ENCODE assay signal across 38 cellular contexts in genomic region chr9:95939472-95939871, GRCh38.
"Had no signal": no experiment of that assay in that cellular context is flagged by ENCODE, and none has a peak within 500 bp of the region (broad histone marks: within the 10 kb centered on the region; RNA-seq: fewer than 3 reads in every experiment).

No MANE protein-coding gene starts in this region.

- H3K4me1 ChIP-seq: adrenal gland, breast epithelium, heart right ventricle had no signal

- H3K27me3 ChIP-seq: adrenal gland, breast epithelium, cardiac muscle cell, gastrocnemius medialis, heart right ventricle had no signal

- H3K27me3 Mint-ChIP-seq: activated CD4-positive, alpha-beta memory T cell treated with anti-CD3 and anti-CD28 coated beads for 36 hours; activated CD4-positive, alpha-beta T cell treated with anti-CD3 and anti-CD28 coated beads for 36 hours; activated CD4-positive, alpha-beta T cell treated with anti-CD3 and anti-CD28 coated beads, Interleukin-2, amount 10 ng/mL, durations not matched to agents 24 days and 14 days; activated CD8-positive, alpha-beta memory T cell treated with anti-CD3 and anti-CD28 coated beads, Interleukin-2, amount 10 ng/mL, durations not matched to agents 7 days and 5 days; activated naive CD4-positive, alpha-beta T cell treated with anti-CD3 and anti-CD28 coated beads, Interleukin-2, amount 50 U/mL, for 24 hours; activated naive CD8-positive, alpha-beta T cell treated with anti-CD3 and anti-CD28 coated beads for 36 hours; activated naive CD8-positive, alpha-beta T cell treated with anti-CD3 and anti-CD28 coated beads, Interleukin-2, amount 50 U/mL, for 24 hours; brain; dendritic cell treated with granulocyte-macrophage colony-stimulating factor and Interleukin-4, amounts not matched to agents 40 ng/mL and 50 ng/mL, for 4 days; effector memory CD8-positive, alpha-beta T cell; T-helper 17 cell had no signal

- H3K4me3 Mint-ChIP-seq: activated CD4-positive, alpha-beta memory T cell treated with anti-CD3 and anti-CD28 coated beads for 36 hours; activated CD4-positive, alpha-beta T cell treated with anti-CD3 and anti-CD28 coated beads for 36 hours; activated CD4-positive, alpha-beta T cell treated with anti-CD3 and anti-CD28 coated beads, Interleukin-2, amount 10 ng/mL, durations not matched to agents 24 days and 14 days; activated CD8-positive, alpha-beta memory T cell treated with anti-CD3 and anti-CD28 coated beads, Interleukin-2, amount 10 ng/mL, durations not matched to agents 7 days and 5 days; activated CD8-positive, alpha-beta T cell treated with anti-CD3 and anti-CD28 coated beads, Interleukin-2, amount 10 ng/mL, durations not matched to agents 7 days and 5 days; activated naive CD4-positive, alpha-beta T cell treated with anti-CD3 and anti-CD28 coated beads for 36 hours; activated naive CD4-positive, alpha-beta T cell treated with anti-CD3 and anti-CD28 coated beads, Interleukin-2, amount 50 U/mL, for 24 hours; activated naive CD8-positive, alpha-beta T cell treated with anti-CD3 and anti-CD28 coated beads for 36 hours; activated naive CD8-positive, alpha-beta T cell treated with anti-CD3 and anti-CD28 coated beads, Interleukin-2, amount 50 U/mL, for 24 hours; activated T-helper 1 cell treated with anti-CD3 and anti-CD28 coated beads, Interleukin-12 subunit alpha, Interleukin-12 subunit beta, Interleukin-2, Interleukin-4 antibody, amounts not matched to agents 30 ng/mL and 10 ng/mL and 1 ng/mL, durations not matched to agents 14 hours and 24 hours and 36 hours; brain; dendritic cell treated with granulocyte-macrophage colony-stimulating factor and Interleukin-4, amounts not matched to agents 40 ng/mL and 50 ng/mL, for 4 days; effector memory CD8-positive, alpha-beta T cell; T-helper 17 cell; T-helper 2 cell treated with Interferon-gamma antibody and Interleukin-4, amounts not matched to agents 5 μg/mL and 100 μg/mL, for 36 hours had no signal

- H3K27ac ChIP-seq: adrenal gland, breast epithelium, cardiac muscle cell, coronary artery, gastrocnemius medialis, heart right ventricle, WERI-Rb-1 had no signal

- H3K36me3 ChIP-seq: breast epithelium had no signal

- H3K4me1 Mint-ChIP-seq: activated CD4-positive, alpha-beta T cell treated with anti-CD3 and anti-CD28 coated beads for 36 hours; activated CD4-positive, alpha-beta T cell treated with anti-CD3 and anti-CD28 coated beads, Interleukin-2, amount 10 ng/mL, durations not matched to agents 24 days and 14 days; activated CD8-positive, alpha-beta memory T cell treated with anti-CD3 and anti-CD28 coated beads, Interleukin-2, amount 10 ng/mL, durations not matched to agents 7 days and 5 days; activated naive CD4-positive, alpha-beta T cell treated with anti-CD3 and anti-CD28 coated beads, Interleukin-2, amount 50 U/mL, for 24 hours; activated naive CD8-positive, alpha-beta T cell treated with anti-CD3 and anti-CD28 coated beads for 36 hours; activated naive CD8-positive, alpha-beta T cell treated with anti-CD3 and anti-CD28 coated beads, Interleukin-2, amount 50 U/mL, for 24 hours had no signal

- ATAC-seq: activated CD4-positive, alpha-beta T cell treated with anti-CD3 and anti-CD28 coated beads for 36 hours; activated CD8-positive, alpha-beta memory T cell treated with anti-CD3 and anti-CD28 coated beads, Interleukin-2, amount 10 ng/mL, durations not matched to agents 7 days and 5 days; activated CD8-positive, alpha-beta T cell treated with anti-CD3 and anti-CD28 coated beads, Interleukin-2, amount 10 ng/mL, durations not matched to agents 7 days and 5 days; activated naive CD8-positive, alpha-beta T cell treated with anti-CD3 and anti-CD28 coated beads, Interleukin-2, amount 50 U/mL, for 24 hours; effector memory CD8-positive, alpha-beta T cell; esophagus mucosa; gastrocnemius medialis; heart right ventricle; T-helper 17 cell had no signal

- DNase-seq: activated CD4-positive, alpha-beta memory T cell treated with anti-CD3 and anti-CD28 coated beads for 36 hours; activated CD4-positive, alpha-beta T cell treated with anti-CD3 and anti-CD28 coated beads for 36 hours; activated CD4-positive, alpha-beta T cell treated with anti-CD3 and anti-CD28 coated beads, Interleukin-2, amount 10 ng/mL, durations not matched to agents 24 days and 14 days; activated CD4-positive, CD25-positive, alpha-beta regulatory T cell; activated CD4-positive, CD25-positive, alpha-beta regulatory T cell treated with anti-CD3 and anti-CD28 coated beads, Interleukin-2, amount 50 U/mL, for 72 hours; activated CD8-positive, alpha-beta memory T cell treated with anti-CD3 and anti-CD28 coated beads, Interleukin-2, amount 10 ng/mL, durations not matched to agents 7 days and 5 days; activated CD8-positive, alpha-beta memory T cell treated with anti-CD3 and anti-CD28 coated beads, Interleukin-2, amount 50 U/mL, for 4 hours; activated CD8-positive, alpha-beta T cell treated with anti-CD3 and anti-CD28 coated beads, Interleukin-2, amount 10 ng/mL, durations not matched to agents 7 days and 5 days; activated effector memory CD4-positive, alpha-beta T cell treated with anti-CD3 and anti-CD28 coated beads, Interleukin-2, amount 50 U/mL, for 16 hours; activated naive CD4-positive, alpha-beta T cell treated with anti-CD3 and anti-CD28 coated beads for 36 hours; activated naive CD8-positive, alpha-beta T cell treated with anti-CD3 and anti-CD28 coated beads for 36 hours; activated naive CD8-positive, alpha-beta T cell treated with anti-CD3 and anti-CD28 coated beads, Interleukin-2, amount 50 U/mL, for 24 hours; activated T-cell treated with anti-CD3 and anti-CD28 coated beads, Interleukin-2, amount 50 U/mL, for 1 hour; activated T-cell treated with anti-CD3 and anti-CD28 coated beads, Interleukin-2, amount 50 U/mL, for 48 hours; adrenal gland; amygdala; aorta; central memory CD4-positive, alpha-beta T cell; cerebellar nuclear complex; effector CD4-positive, alpha-beta T cell; effector memory CD8-positive, alpha-beta T cell; foreskin fibroblast; gastrocnemius medialis; heart right ventricle; T-helper 1 cell; T-helper 17 cell; T1000; WERI-Rb-1 had no signal

- H3K4me3 ChIP-seq: adrenal gland, breast epithelium, cardiac muscle cell, coronary artery, gastrocnemius medialis, heart right ventricle had no signal

- H3K27ac Mint-ChIP-seq: activated CD4-positive, alpha-beta memory T cell treated with anti-CD3 and anti-CD28 coated beads for 36 hours; activated CD4-positive, alpha-beta T cell treated with anti-CD3 and anti-CD28 coated beads for 36 hours; activated CD4-positive, alpha-beta T cell treated with anti-CD3 and anti-CD28 coated beads, Interleukin-2, amount 10 ng/mL, durations not matched to agents 24 days and 14 days; activated CD8-positive, alpha-beta memory T cell treated with anti-CD3 and anti-CD28 coated beads, Interleukin-2, amount 10 ng/mL, durations not matched to agents 7 days and 5 days; activated CD8-positive, alpha-beta T cell treated with anti-CD3 and anti-CD28 coated beads, Interleukin-2, amount 10 ng/mL, durations not matched to agents 7 days and 5 days; activated naive CD4-positive, alpha-beta T cell treated with anti-CD3 and anti-CD28 coated beads for 36 hours; activated naive CD4-positive, alpha-beta T cell treated with anti-CD3 and anti-CD28 coated beads, Interleukin-2, amount 50 U/mL, for 24 hours; activated naive CD8-positive, alpha-beta T cell treated with anti-CD3 and anti-CD28 coated beads for 36 hours; activated naive CD8-positive, alpha-beta T cell treated with anti-CD3 and anti-CD28 coated beads, Interleukin-2, amount 50 U/mL, for 24 hours; activated T-helper 1 cell treated with anti-CD3 and anti-CD28 coated beads, Interleukin-12 subunit alpha, Interleukin-12 subunit beta, Interleukin-2, Interleukin-4 antibody, amounts not matched to agents 30 ng/mL and 10 ng/mL and 1 ng/mL, durations not matched to agents 14 hours and 24 hours and 36 hours; activated T-helper 2 cell treated with anti-CD3 and anti-CD28 coated beads, Interferon-gamma antibody, Interleukin-2, Interleukin-4, amounts not matched to agents 10 μg/mL and 5 μg/mL and 100 μg/mL, durations not matched to agents 14 hours and 24 hours and 36 hours; brain; dendritic cell treated with granulocyte-macrophage colony-stimulating factor and Interleukin-4, amounts not matched to agents 40 ng/mL and 50 ng/mL, for 4 days; effector memory CD8-positive, alpha-beta T cell; T-helper 17 cell; T-helper 2 cell treated with Interferon-gamma antibody and Interleukin-4, amounts not matched to agents 5 μg/mL and 100 μg/mL, for 36 hours had no signal

- H3K9me3 ChIP-seq: gastrocnemius medialis had no signal
